ENCODE assay signal across 8 cellular contexts in genomic region chr12:12717586-12718381, GRCh38. TPM values are rescaled to one million over a fixed set of nuclear protein-coding genes. Genes with fewer than 3 reads are reported as not detected.
DNase-seq lines count a peak whose midpoint lies in the region; ATAC-seq, FAIRE-seq and TF ChIP-seq lines count a peak whose summit lies in the region.

No MANE protein-coding gene starts in this region.

- no peak for TF ChIP-seq CTCF in HFF-Myc (IDR thresholded peaks at IDR 0.05; ENCODE audit: low read depth, low read length, missing control alignments)
- TF ChIP-seq CTCF in OCI-LY1 (IDR thresholded peaks at IDR 0.05; ENCODE audit: low read length) = no peak
- no peak for TF ChIP-seq CTCF in brain microvascular endothelial cell (IDR thresholded peaks at IDR 0.05; ENCODE audit: low read depth, low read length, missing control alignments)
- no peak for TF ChIP-seq CTCF in kidney (IDR thresholded peaks at IDR 0.05; ENCODE audit: borderline replicate concordance, extremely low read depth, insufficient read depth)

- H3K4me3 Mint-ChIP-seq in stimulated activated effector memory CD8-positive, alpha-beta T cell treated with anti-CD3 and anti-CD28 coated beads, Interleukin-12 subunit alpha, Interleukin-12 subunit beta, amount 100 ng/mL, for 72 hours = peak overlapping the region; percentile 79

- no peak overlapping the region for H2AFZ ChIP-seq in OCI-LY1 (ENCODE audit: low read length)

- H3K27ac Mint-ChIP-seq in stimulated activated effector memory CD8-positive, alpha-beta T cell treated with anti-CD3 and anti-CD28 coated beads, Interleukin-12 subunit alpha, Interleukin-12 subunit beta, amount 100 ng/mL, for 72 hours = peak overlapping the region; percentile 100

- peak; percentile 40 for ATAC-seq in stimulated activated effector memory CD8-positive, alpha-beta T cell treated with anti-CD3 and anti-CD28 coated beads, Interleukin-12 subunit alpha, Interleukin-12 subunit beta, amount 100 ng/mL, for 72 hours
- no peak for ATAC-seq in GM18873 (IDR thresholded peaks at IDR 0.05; ENCODE audit: low FRiP score, unreplicated experiment)

- intact Hi-C loops in kidney (cut with DNase I) = no loop called here

- FAIRE-seq in kidney (lab: Jason Lieb, UNC) = no peak

- H3K27me3 ChIP-seq in OCI-LY1 (ENCODE audit: insufficient read depth, low read length) (no peaks in the 10 kb centered on the region), brain microvascular endothelial cell (replicated peaks) (no peaks in the 10 kb centered on the region)

- H3K4me1 ChIP-seq in OCI-LY1 (ENCODE audit: insufficient read depth, low read length, severe bottlenecking) (peaks cover 74% of the 10 kb centered on the region), kidney (ENCODE audit: control insufficient read depth in 1 of 2, insufficient read depth in 1 of 2, low read depth in 1 of 2, low read length in 2 of 2) (peaks cover 17 to 24% of the 10 kb centered on the region in 2 donors)

- H3K27ac ChIP-seq in OCI-LY1 (ENCODE audit: low read depth, low read length, poor library complexity, severe bottlenecking) (peak overlapping the region; percentile 98), brain microvascular endothelial cell (peak overlapping the region; percentile 90), kidney (ENCODE audit: low read depth in 2 of 2, low read length in 2 of 2) (peak overlapping the region; percentile 94 to 98)

- H4K20me1 ChIP-seq in OCI-LY1 (ENCODE audit: insufficient read depth, low read length) = no peaks in the 10 kb centered on the region

- H3K4me3 ChIP-seq in HFF-Myc (replicated peaks; ENCODE audit: low read depth, low read length) (peak overlapping the region; percentile 89), OCI-LY1 (ENCODE audit: low read depth, low read length, poor library complexity, severe bottlenecking) (peak overlapping the region; percentile 88), brain microvascular endothelial cell (ENCODE audit: low read depth, low read length) (peak overlapping the region; percentile 93), kidney (ENCODE audit: low read length in 2 of 2) (peak overlapping the region; percentile 87 to 92)

- H3K9me3 Mint-ChIP-seq in stimulated activated effector memory CD8-positive, alpha-beta T cell treated with anti-CD3 and anti-CD28 coated beads, Interleukin-12 subunit alpha, Interleukin-12 subunit beta, amount 100 ng/mL, for 72 hours = no peaks in the 10 kb centered on the region

- peak overlapping the region; percentile 92 for H3K9ac ChIP-seq in OCI-LY1 (ENCODE audit: low read length)
- H3K9ac ChIP-seq in kidney (ENCODE audit: low read length in 2 of 2) = peak overlapping the region; percentile 70 to 96

- peak overlapping the region; percentile 83 for H3K4me2 ChIP-seq in OCI-LY1 (ENCODE audit: low read length)

- H3K9me2 ChIP-seq in OCI-LY1 (ENCODE audit: low read depth, low read length) = no peaks in the 10 kb centered on the region

- no peaks in the 10 kb centered on the region for H3K9me3 ChIP-seq in OCI-LY1 (ENCODE audit: low read length)
- no peaks in the 10 kb centered on the region for H3K9me3 ChIP-seq in kidney (ENCODE audit: control insufficient read depth in 1 of 2, low read length in 2 of 2)

- H3K36me3 Mint-ChIP-seq in stimulated activated effector memory CD8-positive, alpha-beta T cell treated with anti-CD3 and anti-CD28 coated beads, Interleukin-12 subunit alpha, Interleukin-12 subunit beta, amount 100 ng/mL, for 72 hours = peaks cover 81% of the 10 kb centered on the region

- peaks cover 51% of the 10 kb centered on the region for H3K4me1 Mint-ChIP-seq in stimulated activated effector memory CD8-positive, alpha-beta T cell treated with anti-CD3 and anti-CD28 coated beads, Interleukin-12 subunit alpha, Interleukin-12 subunit beta, amount 100 ng/mL, for 72 hours

- H3K36me3 ChIP-seq in OCI-LY1 (ENCODE audit: insufficient read depth, low read length) (peaks cover 40% of the 10 kb centered on the region), brain microvascular endothelial cell (replicated peaks) (peaks cover 21% of the 10 kb centered on the region), kidney (ENCODE audit: control insufficient read depth in 1 of 2, insufficient read depth in 2 of 2, low read length in 2 of 2) (peaks cover 3 to 19% of the 10 kb centered on the region in 2 donors)

- in situ Hi-C loops in brain microvascular endothelial cell (cut with HindIII; ENCODE audit: low pct_ligation_motif_present, low sequenced_read_pairs) = no loop called here

- DNase-seq in NCI-H1105 treated with DMSO at 0.1 percent for 48 hours (lab: John Stamatoyannopoulos, UW) = peak; percentile 41
- no peak for DNase-seq in NCI-H1105 (lab: John Stamatoyannopoulos, UW)
- no peak for DNase-seq in HFF-Myc (ENCODE audit: extremely low read depth, low read depth)
- no peak for DNase-seq in brain microvascular endothelial cell
- DNase-seq in kidney = peak; percentile 80
- peak in 1 of 2 donors; percentile 70 for DNase-seq in stimulated activated effector memory CD8-positive, alpha-beta T cell treated with anti-CD3 and anti-CD28 coated beads, Interleukin-12 subunit alpha, Interleukin-12 subunit beta, amount 100 ng/mL, for 72 hours (ENCODE audit: low spot score in 2 of 2)

- H3F3A ChIP-seq in OCI-LY1 (ENCODE audit: insufficient read depth, low read length) = peaks cover 8% of the 10 kb centered on the region

- peaks cover 32% of the 10 kb centered on the region for H3K79me2 ChIP-seq in OCI-LY1 (ENCODE audit: insufficient read depth, low read length)

RNA-seq across cellular contexts. Expression of gene CDKN1B, which starts 0.6 kb away (rescaled TPM):
- 52.3 TPM for total RNA-seq in kidney
- polyA plus RNA-seq in kidney (ENCODE audit: insufficient read depth, low read depth, low replicate concordance) = 27.9 TPM

RNA-seq across cellular contexts. Expression of gene GPR19, which starts 21.8 kb away (rescaled TPM):
- 0.19 TPM for total RNA-seq in kidney
- not detected for polyA plus RNA-seq in kidney (ENCODE audit: insufficient read depth, low read depth, low replicate concordance)

Comparison
In these comparisons a context has a peak if more than half of its experiments do, and no peak if none do; other contexts are left out.
1. DNase-seq: peak in NCI-H1105 treated with DMSO at 0.1 percent for 48 hours (single experiment) and kidney (single experiment); none in NCI-H1105 (single experiment), HFF-Myc (single experiment) and brain microvascular endothelial cell (single experiment).
2. Peak in every context shown above with its lines, with median percentiles within 50 percentile points of each other: H3K4me3 ChIP-seq and H3K27ac ChIP-seq.